In genomic region chr1:52402860-52403240, GRCh38 we compare ENCODE assay signal across 1 cellular context.
TF ChIP-seq lines count a peak whose summit lies in the region.

No MANE protein-coding gene starts in this region.

TF ChIP-seq in HEK293, 187 proteins besides CTCF, POLR2A, EP300 and RAD21 (continued from another document):
- no peak for TF ChIP-seq ZNF692 (tag by site-specific recombination; IDR thresholded peaks at IDR 0.05)
